22 cellular contexts compared by ENCODE assay signal in the genomic region with DNA sequence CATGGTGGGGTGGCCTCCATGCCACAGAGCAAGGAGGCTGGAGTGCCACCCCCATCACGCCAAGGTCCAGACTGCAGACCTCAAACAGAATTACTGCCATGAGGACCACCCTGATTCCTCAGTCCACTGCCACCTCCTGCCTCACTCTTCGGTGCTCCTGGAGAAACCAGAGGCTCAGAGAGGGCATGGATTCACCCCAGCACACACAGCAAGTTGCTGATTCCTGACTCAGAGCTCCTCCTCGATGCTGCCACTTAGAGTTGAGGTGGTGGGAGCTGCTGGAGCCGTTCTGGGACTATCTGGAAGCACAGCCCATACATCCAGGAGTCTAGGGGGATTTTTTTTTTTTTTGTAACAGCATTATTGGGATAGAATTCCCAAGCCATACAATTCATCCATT. TPM values are rescaled to one million over a fixed set of nuclear protein-coding genes. Genes with fewer than 3 reads are reported as not detected.
"Had no signal": no experiment of that assay in that cellular context is flagged by ENCODE, and none has a peak within 500 bp of the region (broad histone marks: within the 10 kb centered on the region; RNA-seq: fewer than 3 reads in every experiment).

No MANE protein-coding gene starts in this region.

- H3K27ac ChIP-seq: dorsolateral prefrontal cortex, esophagus muscularis mucosa, heart left ventricle, prostate gland, sigmoid colon, testis, upper lobe of right lung had no signal

- H3K4me1 ChIP-seq: heart left ventricle, prostate gland, sigmoid colon, testis, upper lobe of right lung had no signal

- ATAC-seq: activated CD8-positive, alpha-beta memory T cell treated with anti-CD3 and anti-CD28 coated beads, Interleukin-2, amount 10 ng/mL, durations not matched to agents 7 days and 5 days; activated T-cell treated with anti-CD3 and anti-CD28 coated beads, Interleukin-2, amount 50 U/mL, for 4 hours; heart left ventricle; naive thymus-derived CD8-positive, alpha-beta T cell; stimulated activated naive CD8-positive, alpha-beta T cell treated with anti-CD3 and anti-CD28 coated beads, Interleukin-15, amount 100 ng/mL, for 72 hours; upper lobe of right lung had no signal

- H3K36me3 ChIP-seq: esophagus muscularis mucosa, heart left ventricle, prostate gland, sigmoid colon, upper lobe of right lung had no signal

- FAIRE-seq: bronchial epithelial cell, endometrium had no signal

- H3K9me3 ChIP-seq: esophagus muscularis mucosa, heart left ventricle, prostate gland, sigmoid colon, testis, upper lobe of right lung had no signal

- H3K4me3 ChIP-seq: dorsolateral prefrontal cortex, esophagus muscularis mucosa, heart left ventricle, prostate gland, sigmoid colon, testis, upper lobe of right lung had no signal

- DNase-seq: activated CD8-positive, alpha-beta memory T cell treated with anti-CD3 and anti-CD28 coated beads, Interleukin-2, amount 10 ng/mL, durations not matched to agents 7 days and 5 days; activated gamma-delta T cell; activated naive CD8-positive, alpha-beta T cell treated with anti-CD3 and anti-CD28 coated beads for 36 hours; activated T-cell treated with anti-CD3 and anti-CD28 coated beads, Interleukin-2, amount 50 U/mL, for 4 hours; anterior cingulate cortex; dorsolateral prefrontal cortex; foreskin melanocyte; heart left ventricle; naive thymus-derived CD8-positive, alpha-beta T cell; sigmoid colon; stimulated activated CD4-positive, alpha-beta T cell treated with anti-CD3 and anti-CD28 coated beads, Interleukin-4, amount 100 ng/mL, for 1 hour; stimulated activated CD8-positive, alpha-beta memory T cell treated with anti-CD3 and anti-CD28 coated beads, Interleukin-4, amount 100 ng/mL, for 48 hours; stimulated activated naive CD8-positive, alpha-beta T cell treated with anti-CD3 and anti-CD28 coated beads, Interleukin-15, amount 100 ng/mL, for 72 hours; testis; upper lobe of right lung had no signal

- H3K27me3 ChIP-seq: testis, upper lobe of right lung had no signal

RNA-seq across cellular contexts. Expression of gene MYL10, which starts 22.0 kb away (rescaled TPM):
- total RNA-seq: activated CD8-positive, alpha-beta memory T cell treated with anti-CD3 and anti-CD28 coated beads, Interleukin-2, amount 10 ng/mL, durations not matched to agents 7 days and 5 days; activated naive CD8-positive, alpha-beta T cell treated with anti-CD3 and anti-CD28 coated beads for 36 hours; activated T-cell treated with anti-CD3 and anti-CD28 coated beads, Interleukin-2, amount 50 U/mL, for 4 hours; bronchial epithelial cell; dorsolateral prefrontal cortex; esophagus muscularis mucosa; heart left ventricle; lung microvascular endothelial cell; mononuclear cell; naive thymus-derived CD8-positive, alpha-beta T cell; prostate gland; sigmoid colon; T-helper 2 cell treated with Interferon-gamma antibody and Interleukin-4, amounts not matched to agents 100 ng/mL and 5 ng/mL, for 36 hours; testis; upper lobe of right lung had no signal
- polyA plus RNA-seq: heart left ventricle; naive thymus-derived CD8-positive, alpha-beta T cell; sigmoid colon had no signal
